1 cellular context compared by ENCODE assay signal in genomic region chr19:34676697-34677385, GRCh38.
TF ChIP-seq lines count a peak whose summit lies in the region.

A gene with protein sequence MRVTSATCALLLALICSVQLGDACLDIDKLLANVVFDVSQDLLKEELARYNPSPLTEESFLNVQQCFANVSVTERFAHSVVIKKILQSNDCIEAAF (minus strand): TSS chr19:34677159. CDS start chr19:34594563, 82,596 bp downstream.

TF ChIP-seq in H1, 55 proteins besides CTCF, POLR2A, EP300 and RAD21 (continued from another document):
- no peak for TF ChIP-seq USF2 (IDR thresholded peaks at IDR 0.05; ENCODE audit: low read length)
- TF ChIP-seq SIRT6 (IDR thresholded peaks at IDR 0.05; ENCODE audit: low read length), result no peak
- no peak for TF ChIP-seq JUN (IDR thresholded peaks at IDR 0.05; ENCODE audit: low read depth, low read length)
- peak; percentile 81 for TF ChIP-seq KDM4A (IDR thresholded peaks at IDR 0.05; ENCODE audit: low read depth, low read length, severe bottlenecking)
- 0 out of 2 replicates have a peak, but pooled peaks have one; percentile 1 for TF ChIP-seq POU5F1 (IDR thresholded peaks at IDR 0.05; ENCODE audit: low read depth, low read length)
- TF ChIP-seq EGR1 (IDR thresholded peaks at IDR 0.05; ENCODE audit: borderline replicate concordance, low read depth, low read length), result 0 out of 2 replicates have a peak, but pooled peaks have one; percentile 32
- peak; percentile 50 to 57; a peak in 1 of 4 replicates for TF ChIP-seq SIN3A (conservative IDR thresholded peaks at IDR 0.05 in 1 of 2, IDR thresholded peaks at IDR 0.05 in 1 of 2; ENCODE audit: low read depth in 1 of 2, low read length in 2 of 2)
- TF ChIP-seq SIX5 (IDR thresholded peaks at IDR 0.05; ENCODE audit: low read depth, low read length), result peak; percentile 47
- no peak for TF ChIP-seq CTBP2 (IDR thresholded peaks at IDR 0.05; ENCODE audit: borderline replicate concordance, insufficient read depth, insufficient read length, low read length)
- no peak for TF ChIP-seq RXRA (IDR thresholded peaks at IDR 0.05; ENCODE audit: insufficient read depth, low read depth, low read length)
- TF ChIP-seq, protein P1, sequence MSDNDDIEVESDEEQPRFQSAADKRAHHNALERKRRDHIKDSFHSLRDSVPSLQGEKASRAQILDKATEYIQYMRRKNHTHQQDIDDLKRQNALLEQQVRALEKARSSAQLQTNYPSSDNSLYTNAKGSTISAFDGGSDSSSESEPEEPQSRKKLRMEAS (IDR thresholded peaks at IDR 0.05), result no peak
- peak; percentile 68 for TF ChIP-seq SAP30 (IDR thresholded peaks at IDR 0.05; ENCODE audit: insufficient read depth, insufficient replicate concordance, low read length)
- no peak for TF ChIP-seq SP4 (IDR thresholded peaks at IDR 0.05; ENCODE audit: low read length)
- peak; percentile 93 for TF ChIP-seq GABPA (IDR thresholded peaks at IDR 0.05; ENCODE audit: borderline replicate concordance, insufficient read depth, low read length)
- TF ChIP-seq CREB1 (IDR thresholded peaks at IDR 0.05), result peak; percentile 58
- TF ChIP-seq CHD7 (IDR thresholded peaks at IDR 0.05; ENCODE audit: insufficient replicate concordance, low read length), result no peak
- no peak for TF ChIP-seq NRF1 (IDR thresholded peaks at IDR 0.05; ENCODE audit: low read depth, low read length)
- TF ChIP-seq YY1 (IDR thresholded peaks at IDR 0.05; ENCODE audit: low read depth, low read length), result peak; percentile 86
- TF ChIP-seq EZH2 (IDR thresholded peaks at IDR 0.05; ENCODE audit: low read depth, low read length, severe bottlenecking), result no peak
- TF ChIP-seq KDM5A (IDR thresholded peaks at IDR 0.05; ENCODE audit: low read length), result no peak; the same call in 1 of the 2 replicates
- no peak for TF ChIP-seq TAF7 (optimal IDR thresholded peaks at IDR 0.05; ENCODE audit: borderline replicate concordance, low read depth, low read length)
- TF ChIP-seq HDAC2 (IDR thresholded peaks at IDR 0.05; ENCODE audit: borderline replicate concordance in 1 of 2, low read depth in 2 of 2, low read length in 2 of 2), result no peak
- TF ChIP-seq TCF12 (IDR thresholded peaks at IDR 0.05; ENCODE audit: low read depth, low read length), result no peak
TF ChIP-seq in H1: peak in this region for 9.
